8 cellular contexts compared by ENCODE assay signal in the genomic region with DNA sequence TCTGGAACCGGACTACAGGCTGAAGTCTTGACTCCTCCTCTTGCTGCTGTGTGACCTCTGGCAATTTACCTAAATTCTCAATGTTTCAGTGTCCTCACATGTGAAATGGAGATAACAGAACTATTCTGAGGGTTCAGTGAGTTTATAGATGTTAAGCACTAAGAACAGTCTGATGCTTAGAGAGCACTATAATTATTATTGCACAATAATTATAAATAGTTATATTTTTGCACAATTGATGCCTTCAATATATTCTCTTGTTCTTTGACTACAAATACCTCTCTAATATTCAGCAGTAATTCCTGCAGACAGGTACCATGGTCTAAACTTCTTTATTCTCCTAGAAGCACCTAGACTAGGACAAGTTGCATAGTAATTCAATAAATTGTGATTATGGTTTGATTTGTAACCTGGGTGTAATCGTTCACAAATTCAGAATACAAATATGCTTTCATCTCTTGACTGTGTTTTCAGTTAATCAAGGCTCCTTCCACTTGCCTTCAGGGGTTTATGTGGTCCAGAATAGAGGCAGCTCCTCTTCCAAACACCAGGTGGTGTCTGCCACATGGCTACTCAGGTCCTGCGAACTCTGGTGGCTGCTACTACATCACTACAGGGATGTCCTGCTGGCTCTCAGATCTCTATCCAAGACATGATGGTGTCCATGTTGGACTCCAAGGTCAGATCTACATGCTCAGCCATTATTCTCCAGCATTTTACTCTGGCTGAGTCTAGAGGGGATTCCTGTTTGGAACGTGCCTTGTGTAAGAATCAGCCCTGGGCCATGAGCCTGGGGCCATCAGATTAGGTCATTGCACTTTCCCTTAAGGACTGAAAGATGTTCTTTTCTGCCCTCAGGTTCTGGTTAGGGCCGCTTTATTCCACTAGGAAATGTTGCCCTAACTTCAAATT.
DNase-seq lines count a peak whose midpoint lies in the region; FAIRE-seq and TF ChIP-seq lines count a peak whose summit lies in the region.

No MANE protein-coding gene starts in this region.

- no peaks in the 10 kb centered on the region for H3K27me3 ChIP-seq in esophagus muscularis mucosa

- no peaks in the 10 kb centered on the region for H3K36me3 ChIP-seq in esophagus muscularis mucosa

- H3K4me3 ChIP-seq in NB4 (ENCODE audit: low read depth, low read length) = no peak overlapping the region
- H3K4me3 ChIP-seq in esophagus muscularis mucosa = no peak overlapping the region

- no peak for TF ChIP-seq POLR2A in H54 (IDR thresholded peaks at IDR 0.05; ENCODE audit: low read depth, low read length)
- TF ChIP-seq POLR2A in NB4 (IDR thresholded peaks at IDR 0.05; ENCODE audit: extremely low read depth, insufficient read length) = no peak
- TF ChIP-seq POLR2A in esophagus muscularis mucosa (IDR thresholded peaks at IDR 0.05; ENCODE audit: low read depth) = no peak

- intact Hi-C loops in esophagus muscularis mucosa (cut with DNase I) = no loop called here

- no peak for FAIRE-seq in H54 (lab: Jason Lieb, UNC)

- DNase-seq in H54 (ENCODE audit: insufficient read length, low spot score) (peak; percentile 5), NB4 (ENCODE audit: low read depth) (peak; percentile 14), iPS DF 19.7 (ENCODE audit: low read depth, low spot score) (peak; percentile 17), NCI-H345 (lab: John Stamatoyannopoulos, UW) (no peak), COLO668 (lab: John Stamatoyannopoulos, UW; ENCODE audit: unreplicated experiment) (no peak), esophagus muscularis mucosa (ENCODE audit: extremely low spot score) (no peak)
- DNase-seq in activated naive CD4-positive, alpha-beta T cell treated with anti-CD3 and anti-CD28 coated beads, Interleukin-2, amount 50 U/mL, for 16 hours = no peak

- H3K9me3 ChIP-seq in esophagus muscularis mucosa = no peaks in the 10 kb centered on the region

- WGBS in esophagus muscularis mucosa = 81% methylated on average over 5 of the region's 5 CpGs

- TF ChIP-seq CTCF in GM12872 (IDR thresholded peaks at IDR 0.05; ENCODE audit: insufficient read depth, low read depth, low read length) (peak; percentile 78), NB4 (IDR thresholded peaks at IDR 0.05; ENCODE audit: low read depth, low read length) (peak; percentile 23), esophagus muscularis mucosa (IDR thresholded peaks at IDR 0.05) (no peak)

- no peak overlapping the region for H3K27ac ChIP-seq in esophagus muscularis mucosa (replicated peaks in 1 of 4)

- TF ChIP-seq EP300 in esophagus muscularis mucosa (IDR thresholded peaks at IDR 0.05) = no peak

- no peaks in the 10 kb centered on the region for H3K4me1 ChIP-seq in esophagus muscularis mucosa

Comparison
In these comparisons a context has a peak if more than half of its experiments do, and no peak if none do; other contexts are left out.
1. CTCF ChIP-seq: peak in GM12872 (single experiment) and NB4 (single experiment); none in esophagus muscularis mucosa (0 of 3).
2. DNase-seq: peak in H54 (single experiment), NB4 (single experiment) and iPS DF 19.7 (single experiment); none in activated naive CD4-positive, alpha-beta T cell treated with anti-CD3 and anti-CD28 coated beads, Interleukin-2, amount 50 U/mL, for 16 hours (single experiment), NCI-H345 (single experiment), COLO668 (single experiment) and esophagus muscularis mucosa (single experiment).